Comparison of ENCODE assay signal across 21 cellular contexts in genomic region chr2:42182654-42183308, GRCh38. TPM values are rescaled to one million over a fixed set of nuclear protein-coding genes. Genes with fewer than 3 reads are reported as not detected.
A peak's percentile ranks its signal among the peaks of the same experiment; 100 is the strongest.
DNase-seq lines count a peak whose midpoint lies in the region; TF ChIP-seq lines count a peak whose summit lies in the region.
"Had no signal": no experiment of that assay in that cellular context is flagged by ENCODE, and none has a peak within 500 bp of the region (broad histone marks: within the 10 kb centered on the region; RNA-seq: fewer than 3 reads in every experiment).

No MANE protein-coding gene starts in this region.

- H3K27ac Mint-ChIP-seq in activated CD4-positive, alpha-beta T cell treated with anti-CD3 and anti-CD28 coated beads, Interleukin-2, amount 10 ng/mL, durations not matched to agents 7 days and 5 days = peak overlapping the region; percentile 4
- H3K27ac Mint-ChIP-seq in progenitor cell of endocrine pancreas = peak overlapping the region; percentile 64
- H3K27ac Mint-ChIP-seq: activated CD8-positive, alpha-beta memory T cell treated with anti-CD3 and anti-CD28 coated beads, Interleukin-2, amount 10 ng/mL, durations not matched to agents 7 days and 5 days; CD8-positive, alpha-beta T cell; dendritic cell treated with granulocyte-macrophage colony-stimulating factor and Interleukin-4, amounts not matched to agents 40 ng/mL and 50 ng/mL, for 4 days had no signal

- peaks cover 61% of the 10 kb centered on the region for H3K4me1 Mint-ChIP-seq in activated CD4-positive, alpha-beta T cell treated with anti-CD3 and anti-CD28 coated beads, Interleukin-2, amount 10 ng/mL, durations not matched to agents 7 days and 5 days
- H3K4me1 Mint-ChIP-seq in progenitor cell of endocrine pancreas (ENCODE audit: low read depth) = peaks cover 17% of the 10 kb centered on the region

- TF ChIP-seq CTCF in fibroblast of villous mesenchyme (IDR thresholded peaks at IDR 0.05; ENCODE audit: insufficient read depth, low read depth, low read length) (no peak), progenitor cell of endocrine pancreas (IDR thresholded peaks at IDR 0.05; ENCODE audit: unreplicated experiment) (no peak)

- POLR2A ChIA-PET in activated CD4-positive, alpha-beta T cell treated with anti-CD3 and anti-CD28 coated beads, Interleukin-2, amount 10 ng/mL, durations not matched to agents 7 days and 5 days (lab: Charles Lee) = no interaction called here

- no peaks in the 10 kb centered on the region for H3K9me3 Mint-ChIP-seq in activated CD4-positive, alpha-beta T cell treated with anti-CD3 and anti-CD28 coated beads, Interleukin-2, amount 10 ng/mL, durations not matched to agents 7 days and 5 days
- H3K9me3 Mint-ChIP-seq in progenitor cell of endocrine pancreas (ENCODE audit: low read depth) = peaks cover 3% of the 10 kb centered on the region
- H3K9me3 Mint-ChIP-seq: CD8-positive, alpha-beta T cell; dendritic cell treated with granulocyte-macrophage colony-stimulating factor and Interleukin-4, amounts not matched to agents 40 ng/mL and 50 ng/mL, for 4 days had no signal

- no peak for DNase-seq in activated CD4-positive, alpha-beta T cell treated with anti-CD3 and anti-CD28 coated beads, Interleukin-2, amount 10 ng/mL, durations not matched to agents 7 days and 5 days
- DNase-seq in activated CD4-positive, alpha-beta T cell treated with anti-CD3 and anti-CD28 coated beads, Interleukin-2, amount 50 U/mL, for 48 hours = no peak
- DNase-seq in NCI-H748 treated with DMSO at 0.1 percent for 48 hours (lab: John Stamatoyannopoulos, UW) (peak; percentile 78), fibroblast of villous mesenchyme (ENCODE audit: low read depth) (peak; percentile 61), progenitor cell of endocrine pancreas (ENCODE audit: low spot score, unreplicated experiment) (no peak), cerebellum (ENCODE audit: low spot score) (no peak), NCI-H1436 treated with DMSO at 0.1 percent for 48 hours (lab: John Stamatoyannopoulos, UW) (no peak)
- no peak for DNase-seq in stimulated activated naive CD4-positive, alpha-beta T cell treated with Interleukin-2 at 50 U/mL for 16 hours (lab: John Stamatoyannopoulos, UW)
- DNase-seq: activated CD4-positive, CD25-positive, alpha-beta regulatory T cell; activated CD8-positive, alpha-beta memory T cell treated with anti-CD3 and anti-CD28 coated beads, Interleukin-2, amount 10 ng/mL, durations not matched to agents 7 days and 5 days; activated gamma-delta T cell; CD8-positive, alpha-beta T cell; HCEC 1CT; Kasumi-1; left ventricle myocardium inferior; NCI-H446; psoas muscle; T-helper 1 cell had no signal

- H3K4me3 Mint-ChIP-seq in activated CD4-positive, alpha-beta T cell treated with anti-CD3 and anti-CD28 coated beads, Interleukin-2, amount 10 ng/mL, durations not matched to agents 7 days and 5 days = no peak overlapping the region
- no peak overlapping the region for H3K4me3 Mint-ChIP-seq in progenitor cell of endocrine pancreas (ENCODE audit: low read depth)
- H3K4me3 Mint-ChIP-seq: activated CD8-positive, alpha-beta memory T cell treated with anti-CD3 and anti-CD28 coated beads, Interleukin-2, amount 10 ng/mL, durations not matched to agents 7 days and 5 days; CD8-positive, alpha-beta T cell; dendritic cell treated with granulocyte-macrophage colony-stimulating factor and Interleukin-4, amounts not matched to agents 40 ng/mL and 50 ng/mL, for 4 days had no signal

- no peak overlapping the region for H3K4me3 ChIP-seq in fibroblast of villous mesenchyme (ENCODE audit: low read depth, low read length)
- H3K4me3 ChIP-seq: gastroesophageal sphincter, left ventricle myocardium inferior, psoas muscle, vagina had no signal

- H3K27me3 Mint-ChIP-seq in activated CD4-positive, alpha-beta T cell treated with anti-CD3 and anti-CD28 coated beads, Interleukin-2, amount 10 ng/mL, durations not matched to agents 7 days and 5 days = no peaks in the 10 kb centered on the region
- H3K27me3 Mint-ChIP-seq in progenitor cell of endocrine pancreas = no peaks in the 10 kb centered on the region
- H3K27me3 Mint-ChIP-seq: activated CD8-positive, alpha-beta memory T cell treated with anti-CD3 and anti-CD28 coated beads, Interleukin-2, amount 10 ng/mL, durations not matched to agents 7 days and 5 days; dendritic cell treated with granulocyte-macrophage colony-stimulating factor and Interleukin-4, amounts not matched to agents 40 ng/mL and 50 ng/mL, for 4 days had no signal

- CTCF ChIA-PET in activated CD4-positive, alpha-beta T cell treated with anti-CD3 and anti-CD28 coated beads, Interleukin-2, amount 10 ng/mL, durations not matched to agents 7 days and 5 days (lab: Charles Lee) = interaction anchor here (0.6 to 2.1 kb wide), 7 partner anchors 9 to 133 kb away, joined by 3 to 7 read pairs (median 3); no protein-coding TSS in a partner anchor

- peaks cover 40% of the 10 kb centered on the region for H3K36me3 Mint-ChIP-seq in activated CD4-positive, alpha-beta T cell treated with anti-CD3 and anti-CD28 coated beads, Interleukin-2, amount 10 ng/mL, durations not matched to agents 7 days and 5 days (ENCODE audit: low read depth)
- peaks cover 10% of the 10 kb centered on the region for H3K36me3 Mint-ChIP-seq in progenitor cell of endocrine pancreas (ENCODE audit: insufficient read depth)

RNA-seq across cellular contexts. Expression of gene EML4, which starts 13.6 kb away (rescaled TPM):
- total RNA-seq in activated CD4-positive, alpha-beta T cell treated with anti-CD3 and anti-CD28 coated beads, Interleukin-2, amount 10 ng/mL, durations not matched to agents 7 days and 5 days = 10 to 100 TPM; 93.8 to 99.6 TPM
- total RNA-seq in fibroblast of villous mesenchyme (65.1 and 88.1 TPM in 2 replicates), progenitor cell of endocrine pancreas (75.7 and 79.1 TPM in 2 replicates), cerebellum (48.5 TPM)

Comparison
In these comparisons a context has a peak if more than half of its experiments do, and no peak if none do; other contexts are left out.
1. DNase-seq: peak in NCI-H748 treated with DMSO at 0.1 percent for 48 hours (single experiment) and fibroblast of villous mesenchyme (single experiment); none in activated CD4-positive, alpha-beta T cell treated with anti-CD3 and anti-CD28 coated beads, Interleukin-2, amount 10 ng/mL, durations not matched to agents 7 days and 5 days (single experiment), activated CD4-positive, alpha-beta T cell treated with anti-CD3 and anti-CD28 coated beads, Interleukin-2, amount 50 U/mL, for 48 hours (0 of 2), progenitor cell of endocrine pancreas (single experiment), cerebellum (single experiment), NCI-H1436 treated with DMSO at 0.1 percent for 48 hours (single experiment) and stimulated activated naive CD4-positive, alpha-beta T cell treated with Interleukin-2 at 50 U/mL for 16 hours (single experiment).